Comparison of ENCODE assay signal across 12 cellular contexts in the genomic region with DNA sequence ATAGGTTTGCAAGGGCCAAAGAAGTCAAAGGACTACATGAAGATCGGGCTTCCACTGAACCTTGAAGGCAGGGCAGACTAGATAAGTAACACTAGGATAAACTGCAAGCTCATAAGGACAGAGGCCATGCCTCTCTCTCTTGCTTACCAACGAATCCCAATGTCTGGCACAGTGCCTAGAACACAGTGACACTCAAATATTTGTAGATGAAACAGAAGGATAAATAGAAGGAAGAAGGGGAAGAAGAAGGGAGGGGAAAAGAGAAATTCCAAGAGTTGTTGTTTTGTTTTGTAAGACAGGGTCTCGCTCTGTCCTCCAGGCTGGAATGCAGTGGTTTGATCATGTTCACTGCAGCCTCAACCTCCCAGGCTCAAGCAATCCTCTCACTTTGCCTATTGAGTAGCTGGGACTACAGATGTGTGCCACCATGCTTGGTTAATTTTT. TPM values are rescaled to one million over a fixed set of nuclear protein-coding genes. Genes with fewer than 3 reads are reported as not detected.
DNase-seq lines count a peak whose midpoint lies in the region; ATAC-seq, FAIRE-seq and TF ChIP-seq lines count a peak whose summit lies in the region.
"Had no signal": no experiment of that assay in that cellular context is flagged by ENCODE, and none has a peak within 500 bp of the region (broad histone marks: within the 10 kb centered on the region; RNA-seq: fewer than 3 reads in every experiment).

No MANE protein-coding gene starts in this region.

- no peak overlapping the region for H3K4me3 Mint-ChIP-seq in activated naive CD8-positive, alpha-beta T cell treated with anti-CD3 and anti-CD28 coated beads, Interleukin-2, amount 50 U/mL, for 24 hours

- H3K9ac ChIP-seq in HUES48 (ENCODE audit: low read depth, low read length) = no peak overlapping the region
- H3K9ac ChIP-seq: KMS-11 had no signal

- peaks cover 15% of the 10 kb centered on the region for H3K36me3 Mint-ChIP-seq in activated naive CD8-positive, alpha-beta T cell treated with anti-CD3 and anti-CD28 coated beads, Interleukin-2, amount 50 U/mL, for 24 hours (ENCODE audit: low read depth)
- peaks cover 0 to 7% of the 10 kb centered on the region in 2 donors for H3K36me3 Mint-ChIP-seq in activated naive CD4-positive, alpha-beta T cell treated with anti-CD3 and anti-CD28 coated beads, Interleukin-2, amount 50 U/mL, for 72 hours

- TF ChIP-seq RAD21 in A549 (conservative IDR thresholded peaks at IDR 0.05 in 1 of 2, IDR thresholded peaks at IDR 0.05 in 1 of 2) = 0 out of 5 replicates have a peak, but pooled peaks of 1 of the 2 experiments have one; percentile 7

- H3K9me3 Mint-ChIP-seq in activated naive CD8-positive, alpha-beta T cell treated with anti-CD3 and anti-CD28 coated beads, Interleukin-2, amount 50 U/mL, for 24 hours = no peaks in the 10 kb centered on the region
- H3K9me3 Mint-ChIP-seq in activated naive CD4-positive, alpha-beta T cell treated with anti-CD3 and anti-CD28 coated beads, Interleukin-2, amount 50 U/mL, for 72 hours = peaks cover 0 to 4% of the 10 kb centered on the region in 2 donors

- FAIRE-seq in A549 (lab: Jason Lieb, UNC) = no peak

- H3K4me1 ChIP-seq in A549 (peaks cover 77% of the 10 kb centered on the region), HUES48 (ENCODE audit: control insufficient read depth, insufficient read depth, low read length) (peaks cover 18% of the 10 kb centered on the region), breast epithelium (peaks cover 0 to 25% of the 10 kb centered on the region in 2 donors), right lobe of liver (peaks cover 0 to 60% (median 26%) of the 10 kb centered on the region in 4 donors)

- TF ChIP-seq EP300 in A549 (IDR thresholded peaks at IDR 0.05) = peak in 1 of 2 experiments; percentile 16; a peak in 1 of 5 replicates

- POLR2A ChIA-PET in A549 (lab: Yijun Ruan, JAX) = no interaction called here

- peak overlapping the region; percentile 13; the same call in 1 of the 3 replicates for H3K4me3 ChIP-seq in A549
- H3K4me3 ChIP-seq in HUES48 (ENCODE audit: low read depth, low read length) = no peak overlapping the region
- H3K4me3 ChIP-seq in breast epithelium = no peak overlapping the region
- no peak overlapping the region for H3K4me3 ChIP-seq in right lobe of liver
- H3K4me3 ChIP-seq: lung had no signal

- H3K4me1 Mint-ChIP-seq in activated naive CD8-positive, alpha-beta T cell treated with anti-CD3 and anti-CD28 coated beads, Interleukin-2, amount 50 U/mL, for 24 hours = peaks cover 77% of the 10 kb centered on the region

- TF ChIP-seq CTCF in A549 (IDR thresholded peaks at IDR 0.05) = no peak
- no peak for TF ChIP-seq CTCF in breast epithelium (IDR thresholded peaks at IDR 0.05)
- TF ChIP-seq CTCF in right lobe of liver (IDR thresholded peaks at IDR 0.05) = no peak

- ATAC-seq in A549 (peak; percentile 59 to 79), right lobe of liver (peak; percentile 73 to 87 (median 80)), HG03135 (IDR thresholded peaks at IDR 0.05; ENCODE audit: unreplicated experiment) (no peak)
- ATAC-seq in activated naive CD8-positive, alpha-beta T cell treated with anti-CD3 and anti-CD28 coated beads, Interleukin-2, amount 50 U/mL, for 24 hours = no peak
- no peak for ATAC-seq in activated naive CD4-positive, alpha-beta T cell treated with anti-CD3 and anti-CD28 coated beads, Interleukin-2, amount 50 U/mL, for 72 hours

- intact Hi-C loops in breast epithelium (cut with DNase I; ENCODE audit: low total_unique reads) = no loop called here
- intact Hi-C loops in right lobe of liver (cut with DNase I) = no loop called here

- peak overlapping the region; percentile 73 for H3K4me2 ChIP-seq in A549

- DNase-seq in A549 (ENCODE audit: low read depth in 1 of 2, low spot score in 1 of 2) = peak in 1 of 2 experiments; percentile 89
- DNase-seq in breast epithelium (ENCODE audit: low spot score in 2 of 2) = peak; percentile 67 to 71
- peak in 2 of 3 donors; percentile 31 to 89 for DNase-seq in right lobe of liver
- DNase-seq in activated effector memory CD4-positive, alpha-beta T cell treated with anti-CD3 and anti-CD28 coated beads, Interleukin-2, amount 50 U/mL, for 16 hours = no peak
- no peak for DNase-seq in activated naive CD8-positive, alpha-beta T cell treated with anti-CD3 and anti-CD28 coated beads, Interleukin-2, amount 50 U/mL, for 24 hours
- DNase-seq in activated naive CD4-positive, alpha-beta T cell treated with anti-CD3 and anti-CD28 coated beads, Interleukin-2, amount 50 U/mL, for 72 hours (ENCODE audit: low spot score in 2 of 2) = no peak
- DNase-seq: central memory CD4-positive, alpha-beta T cell; T-helper 9 cell had no signal

- CTCF ChIA-PET in A549 (lab: Yijun Ruan, JAX) = no interaction called here

- no peak overlapping the region for H3K27ac Mint-ChIP-seq in activated naive CD8-positive, alpha-beta T cell treated with anti-CD3 and anti-CD28 coated beads, Interleukin-2, amount 50 U/mL, for 24 hours
- peak overlapping the region in 1 of 2 donors; percentile 26 for H3K27ac Mint-ChIP-seq in activated naive CD4-positive, alpha-beta T cell treated with anti-CD3 and anti-CD28 coated beads, Interleukin-2, amount 50 U/mL, for 72 hours

- H3K9me3 ChIP-seq in A549 (no peaks in the 10 kb centered on the region), HUES48 (ENCODE audit: control insufficient read depth, insufficient read depth, low read length) (no peaks in the 10 kb centered on the region), breast epithelium (no peaks in the 10 kb centered on the region), right lobe of liver (no peaks in the 10 kb centered on the region)

- no peaks in the 10 kb centered on the region for H3K27me3 Mint-ChIP-seq in activated naive CD8-positive, alpha-beta T cell treated with anti-CD3 and anti-CD28 coated beads, Interleukin-2, amount 50 U/mL, for 24 hours

- no peak for TF ChIP-seq POLR2A in A549 (IDR thresholded peaks at IDR 0.05; ENCODE audit: low read length)
- no peak for TF ChIP-seq POLR2A in breast epithelium (IDR thresholded peaks at IDR 0.05)
- no peak for TF ChIP-seq POLR2A in right lobe of liver (IDR thresholded peaks at IDR 0.05)

- H3K36me3 ChIP-seq in HUES48 (ENCODE audit: control insufficient read depth, insufficient read depth, low read length) = no peaks in the 10 kb centered on the region
- no peaks in the 10 kb centered on the region for H3K36me3 ChIP-seq in breast epithelium
- H3K36me3 ChIP-seq in right lobe of liver = no peaks in the 10 kb centered on the region

- no peaks in the 10 kb centered on the region for H3K27me3 ChIP-seq in HUES48 (ENCODE audit: control insufficient read depth, insufficient read depth, low read length)
- H3K27me3 ChIP-seq in breast epithelium = no peaks in the 10 kb centered on the region
- no peaks in the 10 kb centered on the region for H3K27me3 ChIP-seq in right lobe of liver

- WGBS in A549 (ENCODE audit: missing lambda C conversion rate) = 3% methylated on average over 3 of the region's 3 CpGs
- WGBS in right lobe of liver (ENCODE audit: insufficient coverage, low coverage, low lambda C conversion rate, missing lambda C conversion rate) = 15% methylated on average over 3 of the region's 3 CpGs

- H3K27ac ChIP-seq in A549 = peak overlapping the region; percentile 71 to 83
- H3K27ac ChIP-seq in HUES48 (ENCODE audit: low read depth, low read length) = peak overlapping the region; percentile 9
- H3K27ac ChIP-seq in breast epithelium = peak overlapping the region in 1 of 2 donors; percentile 64
- peak overlapping the region; percentile 16 to 70 (median 65) for H3K27ac ChIP-seq in right lobe of liver

TF ChIP-seq in A549, 52 proteins besides CTCF, POLR2A, EP300 and RAD21 (continues in another document):
- TF ChIP-seq MAX (IDR thresholded peaks at IDR 0.05) (peak; percentile 30; the same call in 1 of the 2 replicates), NR3C1 (IDR thresholded peaks at IDR 0.05) (no peak), HOXB13 (CRISPR knock-in tag; IDR thresholded peaks at IDR 0.05; ENCODE audit: low read depth) (0 out of 2 replicates have a peak, but pooled peaks have one; percentile 37), KDM5A (IDR thresholded peaks at IDR 0.05) (no peak), ZSCAN20 (CRISPR knock-in tag; IDR thresholded peaks at IDR 0.05) (no peak), USF2 (IDR thresholded peaks at IDR 0.05) (no peak), FOSB (CRISPR knock-in tag; IDR thresholded peaks at IDR 0.05) (0 out of 2 replicates have a peak, but pooled peaks have one; percentile 52)
- TF ChIP-seq, protein P1, sequence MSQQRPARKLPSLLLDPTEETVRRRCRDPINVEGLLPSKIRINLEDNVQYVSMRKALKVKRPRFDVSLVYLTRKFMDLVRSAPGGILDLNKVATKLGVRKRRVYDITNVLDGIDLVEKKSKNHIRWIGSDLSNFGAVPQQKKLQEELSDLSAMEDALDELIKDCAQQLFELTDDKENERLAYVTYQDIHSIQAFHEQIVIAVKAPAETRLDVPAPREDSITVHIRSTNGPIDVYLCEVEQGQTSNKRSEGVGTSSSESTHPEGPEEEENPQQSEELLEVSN (IDR thresholded peaks at IDR 0.05; ENCODE audit: borderline replicate concordance, low read depth) = no peak

RNA-seq across cellular contexts. Expression of gene SIK3, which starts 26.9 kb away (rescaled TPM):
- polyA plus RNA-seq in A549 (2011; rRNA removed) = 8.2 and 12.3 TPM in 2 replicates
- 4.3 and 5.4 TPM in 2 replicates for polyA plus RNA-seq in A549 (2012; cell fraction: cytosol; rRNA removed)
- polyA plus RNA-seq in A549 (2012; cell fraction: nucleus; rRNA removed) = 10.6 and 12.8 TPM in 2 replicates
- polyA plus RNA-seq in A549 (2017; fragmentation: RNase III; extraction: RNeasy Plus Mini Kit Qiagen cat#74134 plus additional on column Dnase treatment) = 7.3 to 9.0 TPM (median 8.7 TPM) in 3 replicates
- 17.8 and 25.0 TPM in 2 replicates for polyA minus RNA-seq in A549 (2011; rRNA and poly(A)+ RNA removed)
- total RNA-seq in breast epithelium = 100 to 1,000 TPM in 1 of 3 donors, 10 to 100 TPM in 2; 26.9 to 110 (median 57.0) TPM
- 10 to 100 TPM; 22.0 to 35.4 (median 26.8) TPM for total RNA-seq in right lobe of liver
- total RNA-seq in activated naive CD4-positive, alpha-beta T cell treated with anti-CD3 and anti-CD28 coated beads, Interleukin-2, amount 50 U/mL, for 72 hours = 10 to 100 TPM; 14.6 to 39.5 TPM

Comparison
In these comparisons a context has a peak if more than half of its experiments do, and no peak if none do; other contexts are left out.
1. ATAC-seq: peak in A549 (2 of 2) and right lobe of liver (4 of 4); none in activated naive CD8-positive, alpha-beta T cell treated with anti-CD3 and anti-CD28 coated beads, Interleukin-2, amount 50 U/mL, for 24 hours (single experiment), activated naive CD4-positive, alpha-beta T cell treated with anti-CD3 and anti-CD28 coated beads, Interleukin-2, amount 50 U/mL, for 72 hours (0 of 2) and HG03135 (single experiment).
2. DNase-seq: peak in breast epithelium (2 of 2) and right lobe of liver (2 of 3); none in activated effector memory CD4-positive, alpha-beta T cell treated with anti-CD3 and anti-CD28 coated beads, Interleukin-2, amount 50 U/mL, for 16 hours (single experiment), activated naive CD8-positive, alpha-beta T cell treated with anti-CD3 and anti-CD28 coated beads, Interleukin-2, amount 50 U/mL, for 24 hours (single experiment) and activated naive CD4-positive, alpha-beta T cell treated with anti-CD3 and anti-CD28 coated beads, Interleukin-2, amount 50 U/mL, for 72 hours (0 of 2).